ENCODE assay signal across 8 cellular contexts in the genomic region with DNA sequence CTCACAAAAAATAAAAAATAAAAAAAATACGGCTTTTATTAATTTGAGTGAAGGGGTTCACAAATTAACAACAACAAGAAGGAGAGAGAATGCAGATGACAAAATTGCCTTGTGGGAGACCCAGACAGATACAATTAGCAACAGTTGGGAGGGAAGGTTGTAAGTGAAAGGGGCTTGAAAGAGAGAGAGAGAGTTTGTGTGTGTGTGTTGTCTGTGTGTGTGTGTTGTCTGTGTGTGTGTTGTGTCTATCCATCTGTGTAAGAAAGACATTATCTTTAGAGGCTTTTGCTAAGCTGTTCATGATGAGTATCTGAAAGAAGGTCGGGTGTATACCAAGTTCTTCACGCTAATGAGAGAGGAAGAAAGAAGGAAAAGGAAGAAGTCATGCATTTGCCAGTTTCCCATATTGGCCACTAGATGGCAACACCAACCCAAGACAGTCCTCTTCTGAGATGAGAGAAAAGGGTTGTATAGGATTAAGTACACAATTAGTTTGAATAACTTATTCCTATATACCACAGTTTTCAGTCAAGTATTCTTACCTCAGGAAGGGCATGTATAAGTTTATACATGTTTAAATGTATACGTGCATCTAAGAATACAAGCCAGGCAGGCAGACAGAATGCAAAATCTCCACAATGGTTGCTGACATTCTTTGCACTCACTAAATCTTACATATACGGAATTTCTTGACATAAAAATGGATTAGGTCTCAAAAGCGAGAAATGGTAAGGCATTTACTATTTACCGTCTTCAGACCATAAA.
DNase-seq lines count a peak whose midpoint lies in the region; ATAC-seq, FAIRE-seq and TF ChIP-seq lines count a peak whose summit lies in the region.

No MANE protein-coding gene starts in this region.

- H3K4me1 ChIP-seq in Loucy (ENCODE audit: insufficient read depth, low read length, poor library complexity, severe bottlenecking) (peaks cover 8% of the 10 kb centered on the region), HepG2 (ENCODE audit: insufficient read depth, low read length) (peaks cover 20% of the 10 kb centered on the region)

- POLR2A ChIA-PET in HepG2 (lab: Yijun Ruan, JAX): interaction anchor here (1.7 kb wide), 1 partner anchor 64 kb away, joined by 8 read pairs; a partner anchor contains a TSS

- CTCF ChIA-PET in HepG2 (lab: Yijun Ruan, JAX; ENCODE audit: low intra/inter-chr PET ratio, low total read pairs): interaction anchor here (2.0 to 2.1 kb wide), 2 partner anchors 320 to 367 kb away, joined by 9 to 17 read pairs; a partner anchor contains a TSS

- H3K79me2 ChIP-seq in Loucy (ENCODE audit: insufficient read depth, low read length): no peaks in the 10 kb centered on the region
- no peaks in the 10 kb centered on the region for H3K79me2 ChIP-seq in HepG2 (ENCODE audit: insufficient read depth, low read length)

- under 1% methylated on average over 7 of the region's 7 CpGs for WGBS in HepG2 (ENCODE audit: low lambda C conversion rate)

- no peak for TF ChIP-seq POLR2A in HepG2 (IDR thresholded peaks at IDR 0.05; ENCODE audit: insufficient read depth in 1 of 2, low read depth in 2 of 2, low read length in 2 of 2)

- TF ChIP-seq RAD21 in HepG2 (CRISPR knock-in tag; IDR thresholded peaks at IDR 0.05): peak; percentile 86

- no peak for TF ChIP-seq EP300 in HepG2 (IDR thresholded peaks at IDR 0.05; ENCODE audit: low read depth in 2 of 2, low read length in 2 of 2)
- TF ChIP-seq EP300 in HepG2 (CRISPR knock-in tag; IDR thresholded peaks at IDR 0.05; ENCODE audit: borderline replicate concordance): no peak

- no peak overlapping the region for H3K4me3 ChIP-seq in H7 (ENCODE audit: insufficient read depth, low read depth, low read length)
- peak overlapping the region; percentile 76 for H3K4me3 ChIP-seq in Loucy (ENCODE audit: low read length, poor library complexity, severe bottlenecking)
- H3K4me3 ChIP-seq in HepG2 (replicated peaks in 1 of 3; ENCODE audit: insufficient read depth in 1 of 3, low read depth in 2 of 3, low read length in 3 of 3): peak overlapping the region; percentile 52 to 62 (median 57); a peak in 5 of 6 replicates

- H3K4me2 ChIP-seq in Loucy (ENCODE audit: low read depth, low read length, poor library complexity, severe bottlenecking): peak overlapping the region; percentile 92
- H3K4me2 ChIP-seq in HepG2 (ENCODE audit: low read depth, low read length): peak overlapping the region; percentile 85

- H4K20me1 ChIP-seq in Loucy (ENCODE audit: insufficient read depth, low read length, poor library complexity, severe bottlenecking): no peaks in the 10 kb centered on the region
- H4K20me1 ChIP-seq in HepG2 (ENCODE audit: insufficient read depth, low read length): no peaks in the 10 kb centered on the region

- in situ Hi-C loops in HepG2 (cut with HindIII; ENCODE audit: extremely low pct_ligation_motif_present, low pct_unique_long_range_greater_than_20kb): loop anchor here (10.0 kb wide), 1 partner anchor 371 kb away; a partner anchor contains a TSS

- H3K9ac ChIP-seq in Loucy (ENCODE audit: low read depth, low read length, poor library complexity, severe bottlenecking) (peak overlapping the region; percentile 65), HepG2 (ENCODE audit: insufficient read depth, low read depth, low read length) (peak overlapping the region; percentile 61; the same call in 1 of the 2 replicates)

- no peak overlapping the region for H3K27ac ChIP-seq in HepG2 (ENCODE audit: extremely low read length, insufficient read depth, low read length)

- H3K27me3 ChIP-seq in H7 (ENCODE audit: control insufficient read depth, insufficient read depth, low read length): no peaks in the 10 kb centered on the region
- H3K27me3 ChIP-seq in Loucy (ENCODE audit: insufficient read depth, low read length, poor library complexity, severe bottlenecking): no peaks in the 10 kb centered on the region
- no peaks in the 10 kb centered on the region for H3K27me3 ChIP-seq in HepG2 (ENCODE audit: control insufficient read depth in 1 of 2, insufficient read depth in 2 of 2, low read length in 2 of 2)

- H3K9me2 ChIP-seq in Loucy (replicated peaks; ENCODE audit: low read depth, low read length): no peaks in the 10 kb centered on the region

- H3F3A ChIP-seq in Loucy (ENCODE audit: low read depth): no peaks in the 10 kb centered on the region

- H2AFZ ChIP-seq in Loucy (ENCODE audit: low read length) (peak overlapping the region; percentile 93), HepG2 (ENCODE audit: low read length) (peak overlapping the region; percentile 93)

- intact Hi-C loops in HepG2 (cut with micrococcal nuclease; ENCODE audit: unreplicated experiment): loop anchor here (1.0 to 10.0 kb wide), 5 partner anchors 64 to 1351 kb away; no protein-coding TSS in a partner anchor

- TF ChIP-seq CTCF in Loucy (conservative IDR thresholded peaks at IDR 0.05; ENCODE audit: low read length): peak; percentile 96
- TF ChIP-seq CTCF in HepG2 (CRISPR knock-in tag; IDR thresholded peaks at IDR 0.05): peak; percentile 93

- H3K9me3 ChIP-seq in Loucy (ENCODE audit: insufficient read depth, low read depth, low read length) (no peaks in the 10 kb centered on the region), HepG2 (ENCODE audit: low read length) (no peaks in the 10 kb centered on the region)

- DNase-seq in stimulated activated CD4-positive, alpha-beta T cell treated with anti-CD3 and anti-CD28 coated beads, Interleukin-12 subunit alpha, Interleukin-12 subunit beta, amount 100 ng/mL, for 4 hours: peak; percentile 1
- DNase-seq in stimulated activated CD4-positive, alpha-beta T cell treated with anti-CD3 and anti-CD28 coated beads, Interleukin-2, amount 100 ng/mL, for 48 hours: no peak
- DNase-seq in H7 (peak; percentile 61), SKM-1 (lab: John Stamatoyannopoulos, UW; ENCODE audit: unreplicated experiment) (peak; percentile 76), HepG2 (ENCODE audit: low spot score) (peak; percentile 64)
- peak; percentile 2 for DNase-seq in stimulated activated naive CD4-positive, alpha-beta T cell treated with Interleukin-2 at 50 U/mL for 16 hours (lab: John Stamatoyannopoulos, UW)

- H3K36me3 ChIP-seq in H7 (replicated peaks; ENCODE audit: control insufficient read depth, insufficient read depth, low read length) (no peaks in the 10 kb centered on the region), Loucy (ENCODE audit: insufficient read depth, low read length) (no peaks in the 10 kb centered on the region), HepG2 (replicated peaks in 1 of 2; ENCODE audit: control insufficient read depth in 1 of 2, insufficient read depth in 2 of 2, low read length in 2 of 2) (no peaks in the 10 kb centered on the region)

- no TSS peak for BruUV-seq in HepG2 (replicated peaks; lab: Mats Ljungman, UMichigan)

- peak; percentile 90 for ATAC-seq in HepG2

- peak; percentile 58 for FAIRE-seq in colon (lab: Jason Lieb, UNC)
- peak; percentile 85 for FAIRE-seq in HepG2 (lab: Jason Lieb, UNC)

TF ChIP-seq in HepG2, 621 proteins besides CTCF, POLR2A, EP300 and RAD21 (continues in another document):
- TF ChIP-seq, protein P1, sequence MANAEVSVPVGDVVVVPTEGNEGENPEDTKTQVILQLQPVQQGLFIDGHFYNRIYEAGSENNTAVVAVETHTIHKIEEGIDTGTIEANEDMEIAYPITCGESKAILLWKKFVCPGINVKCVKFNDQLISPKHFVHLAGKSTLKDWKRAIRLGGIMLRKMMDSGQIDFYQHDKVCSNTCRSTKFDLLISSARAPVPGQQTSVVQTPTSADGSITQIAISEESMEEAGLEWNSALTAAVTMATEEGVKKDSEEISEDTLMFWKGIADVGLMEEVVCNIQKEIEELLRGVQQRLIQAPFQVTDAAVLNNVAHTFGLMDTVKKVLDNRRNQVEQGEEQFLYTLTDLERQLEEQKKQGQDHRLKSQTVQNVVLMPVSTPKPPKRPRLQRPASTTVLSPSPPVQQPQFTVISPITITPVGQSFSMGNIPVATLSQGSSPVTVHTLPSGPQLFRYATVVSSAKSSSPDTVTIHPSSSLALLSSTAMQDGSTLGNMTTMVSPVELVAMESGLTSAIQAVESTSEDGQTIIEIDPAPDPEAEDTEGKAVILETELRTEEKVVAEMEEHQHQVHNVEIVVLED (CRISPR knock-in tag; IDR thresholded peaks at IDR 0.05; ENCODE audit: borderline replicate concordance): no peak
- TF ChIP-seq ELF3 (CRISPR knock-in tag; IDR thresholded peaks at IDR 0.05): peak; percentile 57
- TF ChIP-seq ZSCAN31 (CRISPR knock-in tag; IDR thresholded peaks at IDR 0.05; ENCODE audit: low read depth): no peak
- TF ChIP-seq XRCC5 (optimal IDR thresholded peaks at IDR 0.05; ENCODE audit: low read length): no peak
- TF ChIP-seq RBAK (CRISPR knock-in tag; IDR thresholded peaks at IDR 0.05): no peak
- TF ChIP-seq KLF16 (CRISPR knock-in tag; IDR thresholded peaks at IDR 0.05): peak in 1 of 2 experiments; percentile 25; a peak in 1 of 4 replicates
- TF ChIP-seq, protein P2, sequence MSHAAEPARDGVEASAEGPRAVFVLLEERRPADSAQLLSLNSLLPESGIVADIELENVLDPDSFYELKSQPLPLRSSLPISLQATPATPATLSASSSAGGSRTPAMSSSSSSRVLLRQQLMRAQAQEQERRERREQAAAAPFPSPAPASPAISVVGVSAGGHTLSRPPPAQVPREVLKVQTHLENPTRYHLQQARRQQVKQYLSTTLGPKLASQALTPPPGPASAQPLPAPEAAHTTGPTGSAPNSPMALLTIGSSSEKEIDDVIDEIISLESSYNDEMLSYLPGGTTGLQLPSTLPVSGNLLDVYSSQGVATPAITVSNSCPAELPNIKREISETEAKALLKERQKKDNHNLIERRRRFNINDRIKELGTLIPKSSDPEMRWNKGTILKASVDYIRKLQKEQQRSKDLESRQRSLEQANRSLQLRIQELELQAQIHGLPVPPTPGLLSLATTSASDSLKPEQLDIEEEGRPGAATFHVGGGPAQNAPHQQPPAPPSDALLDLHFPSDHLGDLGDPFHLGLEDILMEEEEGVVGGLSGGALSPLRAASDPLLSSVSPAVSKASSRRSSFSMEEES (CRISPR knock-in tag; IDR thresholded peaks at IDR 0.05): 0 out of 2 replicates have a peak, but pooled peaks have one; percentile 30
- TF ChIP-seq ZSCAN9 (CRISPR knock-in tag; IDR thresholded peaks at IDR 0.05; ENCODE audit: borderline replicate concordance): no peak
- no peak for TF ChIP-seq ATF1 (CRISPR knock-in tag; IDR thresholded peaks at IDR 0.05)
- no peak for TF ChIP-seq ZNF562 (CRISPR knock-in tag; IDR thresholded peaks at IDR 0.05; ENCODE audit: borderline replicate concordance)
- TF ChIP-seq ZNF510 (CRISPR knock-in tag; IDR thresholded peaks at IDR 0.05; ENCODE audit: low read depth): 0 out of 2 replicates have a peak, but pooled peaks have one; percentile 56
- TF ChIP-seq THAP11 (CRISPR knock-in tag; IDR thresholded peaks at IDR 0.05): 0 out of 2 replicates have a peak, but pooled peaks have one; percentile 34
- TF ChIP-seq ZNF782 (CRISPR knock-in tag; IDR thresholded peaks at IDR 0.05; ENCODE audit: borderline replicate concordance): peak; percentile 39; the same call in 1 of the 2 replicates

Comparison
In these comparisons a context has a peak if more than half of its experiments do, and no peak if none do; other contexts are left out.
1. DNase-seq: peak in stimulated activated CD4-positive, alpha-beta T cell treated with anti-CD3 and anti-CD28 coated beads, Interleukin-12 subunit alpha, Interleukin-12 subunit beta, amount 100 ng/mL, for 4 hours (single experiment), H7 (single experiment), SKM-1 (single experiment), HepG2 (single experiment) and stimulated activated naive CD4-positive, alpha-beta T cell treated with Interleukin-2 at 50 U/mL for 16 hours (single experiment); none in stimulated activated CD4-positive, alpha-beta T cell treated with anti-CD3 and anti-CD28 coated beads, Interleukin-2, amount 100 ng/mL, for 48 hours (0 of 2).